2 cellular contexts compared by ENCODE assay signal in the genomic region with DNA sequence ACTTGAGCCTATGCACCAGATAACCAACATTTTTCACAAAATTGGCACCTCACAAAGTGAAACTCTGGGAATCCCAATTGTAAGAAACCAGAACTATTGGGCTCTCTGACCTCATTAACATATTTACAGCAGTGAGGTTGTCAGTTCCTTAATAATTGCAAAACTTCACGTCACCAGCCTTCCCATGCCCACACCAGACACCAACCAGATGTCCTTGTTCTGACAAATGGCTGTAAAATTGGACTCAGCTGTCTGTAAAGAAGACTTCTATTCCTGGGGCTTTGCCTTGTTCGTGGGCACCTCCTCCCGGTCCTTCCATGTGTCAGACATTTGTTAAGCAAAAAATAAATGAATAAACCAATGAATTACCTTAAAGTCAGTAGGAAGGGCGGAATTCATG.
TF ChIP-seq lines count a peak whose summit lies in the region.

No MANE protein-coding gene starts in this region.

TF ChIP-seq in SK-N-SH, 30 proteins besides CTCF, POLR2A, EP300 and RAD21 (continued from another document):
- no peak for TF ChIP-seq IRF3 (IDR thresholded peaks at IDR 0.05; ENCODE audit: low read depth, low read length)
- TF ChIP-seq CHD2 (IDR thresholded peaks at IDR 0.05; ENCODE audit: low read length, partially characterized antibody) = no peak
- TF ChIP-seq RFX5 (IDR thresholded peaks at IDR 0.05; ENCODE audit: low read length) = no peak
- no peak for TF ChIP-seq SIN3A (IDR thresholded peaks at IDR 0.05; ENCODE audit: borderline replicate concordance, low read depth, low read length)
- TF ChIP-seq FOSL2 (IDR thresholded peaks at IDR 0.05; ENCODE audit: borderline replicate concordance, low read depth) = no peak
- no peak for TF ChIP-seq MAX (IDR thresholded peaks at IDR 0.05; ENCODE audit: low read depth)
- no peak for TF ChIP-seq FOXJ3 (CRISPR knock-in tag; IDR thresholded peaks at IDR 0.05)
- TF ChIP-seq, protein P1, sequence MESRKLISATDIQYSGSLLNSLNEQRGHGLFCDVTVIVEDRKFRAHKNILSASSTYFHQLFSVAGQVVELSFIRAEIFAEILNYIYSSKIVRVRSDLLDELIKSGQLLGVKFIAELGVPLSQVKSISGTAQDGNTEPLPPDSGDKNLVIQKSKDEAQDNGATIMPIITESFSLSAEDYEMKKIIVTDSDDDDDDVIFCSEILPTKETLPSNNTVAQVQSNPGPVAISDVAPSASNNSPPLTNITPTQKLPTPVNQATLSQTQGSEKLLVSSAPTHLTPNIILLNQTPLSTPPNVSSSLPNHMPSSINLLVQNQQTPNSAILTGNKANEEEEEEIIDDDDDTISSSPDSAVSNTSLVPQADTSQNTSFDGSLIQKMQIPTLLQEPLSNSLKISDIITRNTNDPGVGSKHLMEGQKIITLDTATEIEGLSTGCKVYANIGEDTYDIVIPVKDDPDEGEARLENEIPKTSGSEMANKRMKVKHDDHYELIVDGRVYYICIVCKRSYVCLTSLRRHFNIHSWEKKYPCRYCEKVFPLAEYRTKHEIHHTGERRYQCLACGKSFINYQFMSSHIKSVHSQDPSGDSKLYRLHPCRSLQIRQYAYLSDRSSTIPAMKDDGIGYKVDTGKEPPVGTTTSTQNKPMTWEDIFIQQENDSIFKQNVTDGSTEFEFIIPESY (IDR thresholded peaks at IDR 0.05; ENCODE audit: borderline replicate concordance, low read depth) = no peak
- no peak for TF ChIP-seq RCOR1 (IDR thresholded peaks at IDR 0.05; ENCODE audit: low read length)
- TF ChIP-seq, protein P2, sequence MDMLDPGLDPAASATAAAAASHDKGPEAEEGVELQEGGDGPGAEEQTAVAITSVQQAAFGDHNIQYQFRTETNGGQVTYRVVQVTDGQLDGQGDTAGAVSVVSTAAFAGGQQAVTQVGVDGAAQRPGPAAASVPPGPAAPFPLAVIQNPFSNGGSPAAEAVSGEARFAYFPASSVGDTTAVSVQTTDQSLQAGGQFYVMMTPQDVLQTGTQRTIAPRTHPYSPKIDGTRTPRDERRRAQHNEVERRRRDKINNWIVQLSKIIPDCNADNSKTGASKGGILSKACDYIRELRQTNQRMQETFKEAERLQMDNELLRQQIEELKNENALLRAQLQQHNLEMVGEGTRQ (IDR thresholded peaks at IDR 0.05; ENCODE audit: borderline replicate concordance, low read depth, low read length) = no peak
- TF ChIP-seq, protein P3, sequence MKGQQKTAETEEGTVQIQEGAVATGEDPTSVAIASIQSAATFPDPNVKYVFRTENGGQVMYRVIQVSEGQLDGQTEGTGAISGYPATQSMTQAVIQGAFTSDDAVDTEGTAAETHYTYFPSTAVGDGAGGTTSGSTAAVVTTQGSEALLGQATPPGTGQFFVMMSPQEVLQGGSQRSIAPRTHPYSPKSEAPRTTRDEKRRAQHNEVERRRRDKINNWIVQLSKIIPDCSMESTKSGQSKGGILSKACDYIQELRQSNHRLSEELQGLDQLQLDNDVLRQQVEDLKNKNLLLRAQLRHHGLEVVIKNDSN (IDR thresholded peaks at IDR 0.05; ENCODE audit: borderline replicate concordance, low read depth) = no peak

TF ChIP-seq in SK-N-SH treated with all-trans-retinoic acid at 6 μM for 48 hours, 23 proteins besides CTCF, POLR2A, EP300 and RAD21 (continued from another document):
- TF ChIP-seq TSHZ2 (CRISPR knock-in tag; IDR thresholded peaks at IDR 0.05) (no peak), SNAI2 (CRISPR knock-in tag; IDR thresholded peaks at IDR 0.05) (no peak), ARNTL (CRISPR knock-in tag; IDR thresholded peaks at IDR 0.05; ENCODE audit: borderline replicate concordance, low read depth) (no peak), TCF4 (CRISPR knock-in tag; IDR thresholded peaks at IDR 0.05; ENCODE audit: borderline replicate concordance) (no peak), ZFP3 (CRISPR knock-in tag; IDR thresholded peaks at IDR 0.05) (no peak), ZNF565 (CRISPR knock-in tag; conservative IDR thresholded peaks at IDR 0.05; ENCODE audit: low read depth) (no peak), GLIS3 (CRISPR knock-in tag; IDR thresholded peaks at IDR 0.05) (no peak), PATZ1 (CRISPR knock-in tag; IDR thresholded peaks at IDR 0.05; ENCODE audit: borderline replicate concordance) (no peak), ZC3H10 (CRISPR knock-in tag; IDR thresholded peaks at IDR 0.05) (no peak), CSDC2 (CRISPR knock-in tag; IDR thresholded peaks at IDR 0.05) (no peak), BACH2 (CRISPR knock-in tag; IDR thresholded peaks at IDR 0.05; ENCODE audit: borderline replicate concordance) (no peak), PPARA (CRISPR knock-in tag; IDR thresholded peaks at IDR 0.05; ENCODE audit: borderline replicate concordance) (no peak), ZFP30 (CRISPR knock-in tag; IDR thresholded peaks at IDR 0.05) (no peak), OSR1 (CRISPR knock-in tag; IDR thresholded peaks at IDR 0.05) (no peak)
